ENCODE assay signal across 25 cellular contexts in genomic region chr2:116133563-116133962, GRCh38.
"Had no signal": no experiment of that assay in that cellular context is flagged by ENCODE, and none has a peak within 500 bp of the region (broad histone marks: within the 10 kb centered on the region; RNA-seq: fewer than 3 reads in every experiment).

No MANE protein-coding gene starts in this region.

- H3K4me2 ChIP-seq: hepatocyte, neural progenitor cell had no signal

- H3K4me3 ChIP-seq: body of pancreas, gastrocnemius medialis, hepatocyte, neural progenitor cell, psoas muscle, spleen, testis, transverse colon, uterus had no signal

- H3K27me3 ChIP-seq: body of pancreas, gastrocnemius medialis, hepatocyte, spleen, testis, transverse colon, uterus had no signal

- ATAC-seq: activated T-cell treated with anti-CD3 and anti-CD28 coated beads, Interleukin-2, amount 50 U/mL, for 72 hours; body of pancreas; gastrocnemius medialis; naive thymus-derived CD4-positive, alpha-beta T cell; psoas muscle; stimulated activated naive CD8-positive, alpha-beta T cell treated with anti-CD3 and anti-CD28 coated beads, Interleukin-15, Interleukin-2, amounts not matched to agents 100 U/mL and 50 U/mL, for 24 hours had no signal

- H3K9ac ChIP-seq: neural progenitor cell, parathyroid adenoma had no signal

- H2AFZ ChIP-seq: hepatocyte, neural progenitor cell, parathyroid adenoma had no signal

- H3K79me2 ChIP-seq: hepatocyte, parathyroid adenoma had no signal

- H3K9me3 ChIP-seq: body of pancreas, gastrocnemius medialis, psoas muscle, testis, transverse colon, uterus had no signal

- H3K4me1 ChIP-seq: body of pancreas, gastrocnemius medialis, neural progenitor cell, parathyroid adenoma, psoas muscle, spleen, testis, transverse colon, uterus had no signal

- DNase-seq: activated CD4-positive, alpha-beta T cell treated with anti-CD3 and anti-CD28 coated beads for 4 hours; activated CD4-positive, alpha-beta T cell treated with anti-CD3 and anti-CD28 coated beads, Interleukin-2, amount 50 U/mL, for 4 hours; activated naive CD4-positive, alpha-beta T cell treated with Interleukin-2 at 50 U/mL for 16 hours; activated T-cell treated with anti-CD3 and anti-CD28 coated beads for 4 hours; activated T-cell treated with anti-CD3 and anti-CD28 coated beads, Interleukin-2, amount 50 U/mL, for 72 hours; body of pancreas; effector CD8-positive, alpha-beta T cell; erythroblast; gastrocnemius medialis; glutamatergic neuron; islet precursor cell; mammary epithelial cell; midbrain; naive thymus-derived CD4-positive, alpha-beta T cell; occipital lobe; psoas muscle; spleen; stimulated activated naive CD8-positive, alpha-beta T cell treated with anti-CD3 and anti-CD28 coated beads, Interleukin-15, Interleukin-2, amounts not matched to agents 100 U/mL and 50 U/mL, for 24 hours; testis; transverse colon; uterus had no signal

- H3K27ac ChIP-seq: body of pancreas, gastrocnemius medialis, hepatocyte, neural progenitor cell, parathyroid adenoma, psoas muscle, spleen, testis, transverse colon, uterus, VCaP had no signal

- H3K36me3 ChIP-seq: gastrocnemius medialis, neural progenitor cell, spleen, transverse colon, uterus had no signal
